28 cellular contexts compared by ENCODE assay signal in the genomic region with DNA sequence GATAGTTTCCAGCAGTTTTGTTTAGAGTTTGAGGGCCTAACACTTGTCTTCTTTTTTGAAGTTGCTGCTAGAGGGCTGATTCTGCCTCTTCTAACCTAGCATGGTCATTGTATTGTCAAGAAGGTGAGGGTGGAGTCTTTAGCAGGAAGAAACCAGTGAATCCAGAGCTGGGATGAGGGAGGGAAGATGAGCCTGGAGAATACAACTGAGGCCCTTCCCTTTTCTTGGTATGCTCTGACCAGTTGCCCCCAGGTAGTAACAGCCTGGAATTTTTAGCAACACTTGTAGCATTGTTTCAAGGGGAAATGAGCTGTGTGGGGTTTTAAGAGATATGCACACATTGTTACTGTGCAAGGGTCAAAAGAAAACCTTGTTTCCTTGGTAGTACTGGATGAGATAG.
"Had no signal": no experiment of that assay in that cellular context is flagged by ENCODE, and none has a peak within 500 bp of the region (broad histone marks: within the 10 kb centered on the region; RNA-seq: fewer than 3 reads in every experiment).

No MANE protein-coding gene starts in this region.

- H3K4me1 ChIP-seq: breast epithelium, esophagus squamous epithelium had no signal

- H3K27ac ChIP-seq: breast epithelium, coronary artery, epithelial cell of prostate, esophagus squamous epithelium had no signal

- H3K27me3 Mint-ChIP-seq: activated CD4-positive, alpha-beta memory T cell treated with anti-CD3 and anti-CD28 coated beads, Interleukin-2, amount 10 ng/mL, durations not matched to agents 7 days and 5 days; activated CD4-positive, alpha-beta T cell treated with anti-CD3 and anti-CD28 coated beads, Interleukin-2, amount 10 ng/mL, durations not matched to agents 7 days and 5 days; activated naive CD8-positive, alpha-beta T cell; activated T-cell treated with anti-CD3 and anti-CD28 coated beads, Interleukin-2, amount 50 U/mL, for 24 hours; central memory CD8-positive, alpha-beta T cell had no signal

- H3K9me3 ChIP-seq: breast epithelium, esophagus squamous epithelium had no signal

- FAIRE-seq: endometrium, endothelial cell of umbilical vein, frontal cortex had no signal

- H3K27ac Mint-ChIP-seq: activated CD4-positive, alpha-beta memory T cell treated with anti-CD3 and anti-CD28 coated beads, Interleukin-2, amount 10 ng/mL, durations not matched to agents 7 days and 5 days; activated CD4-positive, alpha-beta T cell treated with anti-CD3 and anti-CD28 coated beads, Interleukin-2, amount 10 ng/mL, durations not matched to agents 7 days and 5 days; activated naive CD8-positive, alpha-beta T cell; activated T-cell treated with anti-CD3 and anti-CD28 coated beads, Interleukin-2, amount 50 U/mL, for 24 hours; activated T-cell treated with anti-CD3 and anti-CD28 coated beads, Interleukin-2, amount 50 U/mL, for 72 hours; brain had no signal

- DNase-seq: activated CD4-positive, alpha-beta memory T cell treated with anti-CD3 and anti-CD28 coated beads, Interleukin-2, amount 10 ng/mL, durations not matched to agents 7 days and 5 days; activated CD4-positive, alpha-beta T cell treated with anti-CD3 and anti-CD28 coated beads for 1 hour; activated CD4-positive, alpha-beta T cell treated with anti-CD3 and anti-CD28 coated beads for 4 hours; activated CD4-positive, alpha-beta T cell treated with anti-CD3 and anti-CD28 coated beads, Interleukin-2, amount 10 ng/mL, durations not matched to agents 7 days and 5 days; activated CD4-positive, alpha-beta T cell treated with anti-CD3 and anti-CD28 coated beads, Interleukin-2, amount 50 U/mL, for 4 hours; activated CD8-positive, alpha-beta memory T cell treated with anti-CD3 and anti-CD28 coated beads, Interleukin-2, amount 50 U/mL, for 48 hours; activated gamma-delta T cell; activated naive CD4-positive, alpha-beta T cell; activated naive CD4-positive, alpha-beta T cell treated with anti-CD3 and anti-CD28 coated beads, Interleukin-2, amount 50 U/mL, for 16 hours; activated T-cell treated with anti-CD3 and anti-CD28 coated beads for 4 hours; activated T-cell treated with anti-CD3 and anti-CD28 coated beads, Interleukin-2, amount 50 U/mL, for 24 hours; activated T-cell treated with anti-CD3 and anti-CD28 coated beads, Interleukin-2, amount 50 U/mL, for 72 hours; amniotic stem cell; anterior cingulate cortex; dermis blood vessel endothelial cell; effector CD8-positive, alpha-beta T cell; esophagus squamous epithelium; head of caudate nucleus; T-helper 2 cell had no signal

- ATAC-seq: activated T-cell treated with anti-CD3 and anti-CD28 coated beads, Interleukin-2, amount 50 U/mL, for 72 hours had no signal

- H3K4me3 ChIP-seq: breast epithelium, coronary artery, esophagus squamous epithelium had no signal

- H3K27me3 ChIP-seq: breast epithelium, esophagus squamous epithelium had no signal

- H3K4me1 Mint-ChIP-seq: activated CD4-positive, alpha-beta memory T cell treated with anti-CD3 and anti-CD28 coated beads, Interleukin-2, amount 10 ng/mL, durations not matched to agents 7 days and 5 days; activated CD4-positive, alpha-beta T cell treated with anti-CD3 and anti-CD28 coated beads, Interleukin-2, amount 10 ng/mL, durations not matched to agents 7 days and 5 days; brain; central memory CD8-positive, alpha-beta T cell had no signal

- H3K9me3 Mint-ChIP-seq: activated T-cell treated with anti-CD3 and anti-CD28 coated beads, Interleukin-2, amount 50 U/mL, for 24 hours; central memory CD8-positive, alpha-beta T cell had no signal

- H3K36me3 ChIP-seq: breast epithelium, esophagus squamous epithelium had no signal

- H3K4me3 Mint-ChIP-seq: activated CD4-positive, alpha-beta memory T cell treated with anti-CD3 and anti-CD28 coated beads, Interleukin-2, amount 10 ng/mL, durations not matched to agents 7 days and 5 days; activated CD4-positive, alpha-beta T cell treated with anti-CD3 and anti-CD28 coated beads, Interleukin-2, amount 10 ng/mL, durations not matched to agents 7 days and 5 days; activated naive CD8-positive, alpha-beta T cell; activated T-cell treated with anti-CD3 and anti-CD28 coated beads, Interleukin-2, amount 50 U/mL, for 24 hours; activated T-cell treated with anti-CD3 and anti-CD28 coated beads, Interleukin-2, amount 50 U/mL, for 72 hours; brain; central memory CD8-positive, alpha-beta T cell had no signal
